ENCODE assay signal across 1 cellular context in the genomic region with DNA sequence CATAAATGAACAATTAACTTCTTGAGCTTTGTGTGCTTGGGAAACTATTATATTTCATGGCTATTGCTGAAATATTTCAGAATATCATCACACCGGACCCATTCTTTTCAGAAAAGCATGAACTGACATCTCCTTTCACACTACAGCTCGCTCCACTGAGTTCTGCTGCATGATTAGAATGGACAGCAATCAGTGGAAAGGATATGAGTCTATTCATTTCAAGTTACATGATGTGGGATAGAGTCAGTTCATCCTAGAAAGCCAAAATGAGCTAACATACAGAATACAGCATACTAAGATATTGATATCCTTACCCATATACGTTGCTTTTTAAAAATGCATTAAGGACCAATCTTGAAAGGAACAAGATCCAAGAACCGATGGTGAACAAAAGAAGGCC.
TF ChIP-seq lines count a peak whose summit lies in the region.

No MANE protein-coding gene starts in this region.

TF ChIP-seq in K562, 482 proteins besides CTCF, POLR2A, EP300 and RAD21:
- TF ChIP-seq SMAD3 (CRISPR knock-in tag; conservative IDR thresholded peaks at IDR 0.05) (no peak), HNRNPH1 (optimal IDR thresholded peaks at IDR 0.05; ENCODE audit: low read depth, low read length) (no peak), ADNP (tag; IDR thresholded peaks at IDR 0.05) (no peak), ZNF766 (CRISPR knock-in tag; conservative IDR thresholded peaks at IDR 0.05) (no peak), GATAD2B (IDR thresholded peaks at IDR 0.05; ENCODE audit: borderline replicate concordance) (no peak), CAMTA2 (CRISPR knock-in tag; conservative IDR thresholded peaks at IDR 0.05) (no peak)
- TF ChIP-seq, protein P1, sequence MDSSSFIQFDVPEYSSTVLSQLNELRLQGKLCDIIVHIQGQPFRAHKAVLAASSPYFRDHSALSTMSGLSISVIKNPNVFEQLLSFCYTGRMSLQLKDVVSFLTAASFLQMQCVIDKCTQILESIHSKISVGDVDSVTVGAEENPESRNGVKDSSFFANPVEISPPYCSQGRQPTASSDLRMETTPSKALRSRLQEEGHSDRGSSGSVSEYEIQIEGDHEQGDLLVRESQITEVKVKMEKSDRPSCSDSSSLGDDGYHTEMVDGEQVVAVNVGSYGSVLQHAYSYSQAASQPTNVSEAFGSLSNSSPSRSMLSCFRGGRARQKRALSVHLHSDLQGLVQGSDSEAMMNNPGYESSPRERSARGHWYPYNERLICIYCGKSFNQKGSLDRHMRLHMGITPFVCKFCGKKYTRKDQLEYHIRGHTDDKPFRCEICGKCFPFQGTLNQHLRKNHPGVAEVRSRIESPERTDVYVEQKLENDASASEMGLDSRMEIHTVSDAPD (CRISPR knock-in tag; IDR thresholded peaks at IDR 0.05): no peak
- TF ChIP-seq, protein P2, sequence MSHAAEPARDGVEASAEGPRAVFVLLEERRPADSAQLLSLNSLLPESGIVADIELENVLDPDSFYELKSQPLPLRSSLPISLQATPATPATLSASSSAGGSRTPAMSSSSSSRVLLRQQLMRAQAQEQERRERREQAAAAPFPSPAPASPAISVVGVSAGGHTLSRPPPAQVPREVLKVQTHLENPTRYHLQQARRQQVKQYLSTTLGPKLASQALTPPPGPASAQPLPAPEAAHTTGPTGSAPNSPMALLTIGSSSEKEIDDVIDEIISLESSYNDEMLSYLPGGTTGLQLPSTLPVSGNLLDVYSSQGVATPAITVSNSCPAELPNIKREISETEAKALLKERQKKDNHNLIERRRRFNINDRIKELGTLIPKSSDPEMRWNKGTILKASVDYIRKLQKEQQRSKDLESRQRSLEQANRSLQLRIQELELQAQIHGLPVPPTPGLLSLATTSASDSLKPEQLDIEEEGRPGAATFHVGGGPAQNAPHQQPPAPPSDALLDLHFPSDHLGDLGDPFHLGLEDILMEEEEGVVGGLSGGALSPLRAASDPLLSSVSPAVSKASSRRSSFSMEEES (CRISPR knock-in tag; IDR thresholded peaks at IDR 0.05): no peak
- TF ChIP-seq, protein P3, sequence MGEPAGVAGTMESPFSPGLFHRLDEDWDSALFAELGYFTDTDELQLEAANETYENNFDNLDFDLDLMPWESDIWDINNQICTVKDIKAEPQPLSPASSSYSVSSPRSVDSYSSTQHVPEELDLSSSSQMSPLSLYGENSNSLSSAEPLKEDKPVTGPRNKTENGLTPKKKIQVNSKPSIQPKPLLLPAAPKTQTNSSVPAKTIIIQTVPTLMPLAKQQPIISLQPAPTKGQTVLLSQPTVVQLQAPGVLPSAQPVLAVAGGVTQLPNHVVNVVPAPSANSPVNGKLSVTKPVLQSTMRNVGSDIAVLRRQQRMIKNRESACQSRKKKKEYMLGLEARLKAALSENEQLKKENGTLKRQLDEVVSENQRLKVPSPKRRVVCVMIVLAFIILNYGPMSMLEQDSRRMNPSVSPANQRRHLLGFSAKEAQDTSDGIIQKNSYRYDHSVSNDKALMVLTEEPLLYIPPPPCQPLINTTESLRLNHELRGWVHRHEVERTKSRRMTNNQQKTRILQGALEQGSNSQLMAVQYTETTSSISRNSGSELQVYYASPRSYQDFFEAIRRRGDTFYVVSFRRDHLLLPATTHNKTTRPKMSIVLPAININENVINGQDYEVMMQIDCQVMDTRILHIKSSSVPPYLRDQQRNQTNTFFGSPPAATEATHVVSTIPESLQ (CRISPR knock-in tag; IDR thresholded peaks at IDR 0.05): no peak
